18 cellular contexts compared by ENCODE assay signal in the genomic region with DNA sequence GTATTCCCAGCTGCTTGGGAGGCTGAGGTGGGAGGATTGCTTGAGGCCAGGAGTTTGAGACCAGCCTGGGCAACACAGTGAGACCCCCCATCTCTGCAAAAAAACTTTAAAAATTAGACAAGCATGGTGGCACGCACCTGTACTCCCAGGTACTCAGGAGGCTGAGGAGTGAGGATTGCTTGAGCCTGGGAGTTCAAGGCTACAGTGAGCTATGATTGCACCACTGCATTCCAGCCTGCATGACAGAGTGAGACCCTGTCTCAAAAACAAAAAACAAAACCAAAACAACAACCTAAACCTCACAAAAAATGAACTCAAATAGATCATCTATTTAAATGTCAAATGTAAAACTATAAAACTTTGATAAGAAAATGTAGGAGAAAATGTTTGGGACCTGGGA. TPM values are rescaled to one million over a fixed set of nuclear protein-coding genes. Genes with fewer than 3 reads are reported as not detected.
"Had no signal": no experiment of that assay in that cellular context is flagged by ENCODE, and none has a peak within 500 bp of the region (broad histone marks: within the 10 kb centered on the region; RNA-seq: fewer than 3 reads in every experiment).

No MANE protein-coding gene starts in this region.

RNA-seq across cellular contexts. Expression of a gene that starts 4.1 kb away (rescaled TPM):
- total RNA-seq: fibroblast of villous mesenchyme had no signal

RNA-seq across cellular contexts. Expression of a gene that starts 47.7 kb away (rescaled TPM):
- total RNA-seq: activated CD4-positive, alpha-beta T cell treated with anti-CD3 and anti-CD28 coated beads for 36 hours; activated CD4-positive, alpha-beta T cell treated with anti-CD3 and anti-CD28 coated beads, Interleukin-2, amount 10 ng/mL, durations not matched to agents 24 days and 14 days; activated CD8-positive, alpha-beta memory T cell treated with anti-CD3 and anti-CD28 coated beads for 36 hours; activated CD8-positive, alpha-beta memory T cell treated with anti-CD3 and anti-CD28 coated beads, Interleukin-2, amount 10 ng/mL, durations not matched to agents 7 days and 5 days; activated naive CD4-positive, alpha-beta T cell treated with anti-CD3 and anti-CD28 coated beads for 36 hours; activated T-helper 1 cell treated with anti-CD3 and anti-CD28 coated beads, Interleukin-12 subunit alpha, Interleukin-12 subunit beta, Interleukin-2, Interleukin-4 antibody, amounts not matched to agents 30 ng/mL and 10 ng/mL and 1 ng/mL, durations not matched to agents 14 hours and 24 hours and 36 hours had no signal

RNA-seq across cellular contexts. Expression of a gene that starts 57.3 kb away (rescaled TPM):
- total RNA-seq: activated CD4-positive, alpha-beta memory T cell treated with anti-CD3 and anti-CD28 coated beads for 36 hours; activated CD4-positive, alpha-beta T cell treated with anti-CD3 and anti-CD28 coated beads for 36 hours; activated CD4-positive, alpha-beta T cell treated with anti-CD3 and anti-CD28 coated beads, Interleukin-2, amount 10 ng/mL, durations not matched to agents 24 days and 14 days; activated CD8-positive, alpha-beta memory T cell treated with anti-CD3 and anti-CD28 coated beads for 36 hours; activated CD8-positive, alpha-beta memory T cell treated with anti-CD3 and anti-CD28 coated beads, Interleukin-2, amount 10 ng/mL, durations not matched to agents 7 days and 5 days; activated CD8-positive, alpha-beta T cell treated with anti-CD3 and anti-CD28 coated beads, Interleukin-2, amount 10 ng/mL, durations not matched to agents 7 days and 5 days; activated naive CD4-positive, alpha-beta T cell treated with anti-CD3 and anti-CD28 coated beads for 36 hours; activated naive CD8-positive, alpha-beta T cell treated with anti-CD3 and anti-CD28 coated beads for 36 hours; activated T-helper 1 cell treated with anti-CD3 and anti-CD28 coated beads, Interleukin-12 subunit alpha, Interleukin-12 subunit beta, Interleukin-2, Interleukin-4 antibody, amounts not matched to agents 30 ng/mL and 10 ng/mL and 1 ng/mL, durations not matched to agents 14 hours and 24 hours and 36 hours; activated T-helper 2 cell treated with anti-CD3 and anti-CD28 coated beads, Interferon-gamma antibody, Interleukin-2, Interleukin-4, amounts not matched to agents 10 μg/mL and 5 μg/mL and 100 μg/mL, durations not matched to agents 14 hours and 24 hours and 36 hours; ascending aorta; chondrocyte; dermis blood vessel endothelial cell; fibroblast of lung; gastroesophageal sphincter; glomerular endothelial cell; T-helper 17 cell had no signal
- polyA plus RNA-seq: fibroblast of lung had no signal
